ENCODE assay signal across 8 cellular contexts in the genomic region with DNA sequence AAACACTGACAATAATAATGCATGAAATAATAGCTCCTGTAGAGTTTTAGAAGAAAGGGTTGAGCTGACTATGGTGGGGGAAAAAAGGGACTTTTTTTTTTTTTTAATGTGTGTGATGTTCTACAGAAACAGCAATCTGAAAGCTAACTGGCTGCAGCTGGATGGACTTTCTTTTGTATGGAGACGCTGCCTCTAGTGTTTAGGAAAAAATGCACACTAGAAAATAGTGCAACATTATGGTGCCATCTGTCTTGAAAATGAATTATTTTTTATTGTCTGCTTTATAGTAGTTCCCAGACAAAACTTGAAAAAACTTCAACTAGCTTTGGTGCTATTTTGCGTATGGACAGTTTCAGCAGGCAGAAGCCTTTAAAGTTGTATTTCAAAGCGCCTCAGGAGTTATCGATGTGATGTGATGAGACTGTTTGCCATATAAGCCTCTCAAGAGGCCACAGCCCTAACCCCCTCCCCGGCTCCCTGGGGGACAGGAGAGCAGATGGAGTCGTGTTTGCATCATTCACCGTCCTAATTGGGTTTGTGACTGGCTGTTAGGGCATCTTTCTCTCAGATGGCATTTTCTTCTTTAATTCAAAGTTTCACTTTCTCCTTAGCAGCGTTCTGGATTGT.
DNase-seq lines count a peak whose midpoint lies in the region; ATAC-seq and TF ChIP-seq lines count a peak whose summit lies in the region.

No MANE protein-coding gene starts in this region.

- 56 to 66% methylated on average over 8 of the region's 8 CpGs for WGBS in body of pancreas, 2 donors

- CTCF ChIA-PET in Calu3 (lab: Charles Lee) = interaction anchor here (0.6 to 1.6 kb wide), 12 partner anchors 36 to 411 kb away, joined by 3 to 8 read pairs (median 4); no protein-coding TSS in a partner anchor

- H3K4me1 Mint-ChIP-seq in Calu3 (ENCODE audit: low read depth, unreplicated experiment) = no peaks in the 10 kb centered on the region

- BruUV-seq in Calu3 (replicated peaks; lab: Mats Ljungman, UMichigan) = no TSS peak

- no peak overlapping the region for H3K27ac Mint-ChIP-seq in Calu3 (ENCODE audit: unreplicated experiment)

- no peaks in the 10 kb centered on the region for H3K36me3 Mint-ChIP-seq in Calu3 (ENCODE audit: insufficient read depth, unreplicated experiment)

- intact Hi-C loops in Calu3 (cut with micrococcal nuclease; ENCODE audit: unreplicated experiment) = loop anchor here (1.0 to 5.0 kb wide), 7 partner anchors 53 to 481 kb away; a partner anchor contains a TSS
- intact Hi-C loops in body of pancreas (cut with DNase I) = loop anchor here (10.0 kb wide), 1 partner anchor 341 kb away; no protein-coding TSS in a partner anchor

- no peak for TF ChIP-seq POLR2A in body of pancreas (IDR thresholded peaks at IDR 0.05)

- H3K36me3 ChIP-seq in body of pancreas (replicated peaks in 1 of 2; ENCODE audit: insufficient read depth in 1 of 2, low read depth in 2 of 2) = no peaks in the 10 kb centered on the region

- DNase-seq in Calu3 = peak; percentile 10
- peak; percentile 46 for DNase-seq in NCI-H1417 treated with DMSO at 0.1 percent for 48 hours (lab: John Stamatoyannopoulos, UW)
- no peak for DNase-seq in body of pancreas
- no peak for DNase-seq in left lobe of liver (ENCODE audit: low spot score)
- DNase-seq in OCI-M2 (lab: John Stamatoyannopoulos, UW; ENCODE audit: unreplicated experiment) = no peak
- no peak for DNase-seq in iPS-NIHi11 (ENCODE audit: low spot score)

- H3K9me3 ChIP-seq in body of pancreas = no peaks in the 10 kb centered on the region

- H3K9me3 Mint-ChIP-seq in Calu3 (ENCODE audit: low read depth, unreplicated experiment) = no peaks in the 10 kb centered on the region

- H3K27me3 Mint-ChIP-seq in Calu3 (ENCODE audit: unreplicated experiment) = no peaks in the 10 kb centered on the region

- H3K4me3 ChIP-seq in body of pancreas = no peak overlapping the region

- no peaks in the 10 kb centered on the region for H3K27me3 ChIP-seq in body of pancreas

- H3K4me1 ChIP-seq in body of pancreas = peaks cover 3% of the 10 kb centered on the region

- no peak overlapping the region for H3K4me3 Mint-ChIP-seq in Calu3 (ENCODE audit: low read depth, unreplicated experiment)

- TF ChIP-seq CTCF in Calu3 (IDR thresholded peaks at IDR 0.05; ENCODE audit: unreplicated experiment) = no peak
- peak in 6 of 7 experiments; percentile 19 to 76 (median 52) for TF ChIP-seq CTCF in body of pancreas (IDR thresholded peaks at IDR 0.05)

- ATAC-seq in body of pancreas = peak; percentile 35
- ATAC-seq in left lobe of liver = peak; percentile 90
- ATAC-seq in HG02981 (IDR thresholded peaks at IDR 0.05; ENCODE audit: unreplicated experiment) = no peak
- no peak for ATAC-seq in GM21786 (IDR thresholded peaks at IDR 0.05; ENCODE audit: unreplicated experiment)

- H3K27ac ChIP-seq in body of pancreas = no peak overlapping the region

Comparison
In these comparisons a context has a peak if more than half of its experiments do, and no peak if none do; other contexts are left out.
1. DNase-seq: peak in Calu3 (single experiment) and NCI-H1417 treated with DMSO at 0.1 percent for 48 hours (single experiment); none in body of pancreas (0 of 4), left lobe of liver (single experiment), OCI-M2 (single experiment) and iPS-NIHi11 (single experiment).
2. ATAC-seq: peak in body of pancreas (single experiment) and left lobe of liver (single experiment); none in HG02981 (single experiment) and GM21786 (single experiment).